In genomic region chr10:29127037-29127436, GRCh38 we compare ENCODE assay signal across 18 cellular contexts.
DNase-seq lines count a peak whose midpoint lies in the region; ATAC-seq and TF ChIP-seq lines count a peak whose summit lies in the region.
"Had no signal": no experiment of that assay in that cellular context is flagged by ENCODE, and none has a peak within 500 bp of the region (broad histone marks: within the 10 kb centered on the region; RNA-seq: fewer than 3 reads in every experiment).

No MANE protein-coding gene starts in this region.

- H3K4me2 ChIP-seq in IMR-90 (ENCODE audit: low read depth, low read length) (no peak overlapping the region), mesenchymal stem cell (ENCODE audit: low read length, poor library complexity, severe bottlenecking) (no peak overlapping the region), neural progenitor cell (no peak overlapping the region)

- no peak overlapping the region for H2AK9ac ChIP-seq in IMR-90 (replicated peaks; ENCODE audit: low read depth, low read length, poor library complexity)

- TF ChIP-seq CTCF in IMR-90 (conservative IDR thresholded peaks at IDR 0.05; ENCODE audit: low read depth, low read length) (no peak), neural progenitor cell (IDR thresholded peaks at IDR 0.05) (no peak), gastrocnemius medialis (IDR thresholded peaks at IDR 0.05 in 4 of 5, conservative IDR thresholded peaks at IDR 0.05 in 1 of 5) (no peak)

- H2AFZ ChIP-seq in IMR-90 (replicated peaks; ENCODE audit: low read length, poor library complexity), result no peak overlapping the region
- H2AFZ ChIP-seq in mesenchymal stem cell (ENCODE audit: low read depth, low read length), result no peak overlapping the region
- peak overlapping the region; percentile 13 for H2AFZ ChIP-seq in neural progenitor cell (replicated peaks)

- H4K8ac ChIP-seq in IMR-90 (ENCODE audit: low read depth in 2 of 2, low read length in 2 of 2) (no peak overlapping the region), mesenchymal stem cell (ENCODE audit: low read length) (peak overlapping the region; percentile 59)

- H3F3A ChIP-seq in neural progenitor cell (ENCODE audit: low read depth), result no peaks in the 10 kb centered on the region

- peak overlapping the region in 1 of 2 experiments; percentile 75 for H2BK12ac ChIP-seq in mesenchymal stem cell (ENCODE audit: low read length in 2 of 2)

- H3K9me3 ChIP-seq in IMR-90 (ENCODE audit: control insufficient read depth, insufficient read depth, low read length) (no peaks in the 10 kb centered on the region), mesenchymal stem cell (ENCODE audit: control insufficient read depth, low read length) (no peaks in the 10 kb centered on the region), neural progenitor cell (ENCODE audit: low read depth) (no peaks in the 10 kb centered on the region), gastrocnemius medialis (no peaks in the 10 kb centered on the region)

- TF ChIP-seq POLR2A in IMR-90 (IDR thresholded peaks at IDR 0.05; ENCODE audit: low read depth, low read length) (no peak), gastrocnemius medialis (IDR thresholded peaks at IDR 0.05) (no peak)

- H3K27ac ChIP-seq in IMR-90 (ENCODE audit: insufficient read depth, low read length), result no peak overlapping the region
- no peak overlapping the region for H3K27ac ChIP-seq in mesenchymal stem cell (ENCODE audit: low read length, poor library complexity, severe bottlenecking)
- no peak overlapping the region for H3K27ac ChIP-seq in neural progenitor cell
- H3K27ac ChIP-seq in urinary bladder (ENCODE audit: low read depth), result peak overlapping the region; percentile 28
- no peak overlapping the region for H3K27ac ChIP-seq in gastrocnemius medialis
- H3K27ac ChIP-seq: C4-2B had no signal

- TF ChIP-seq RAD21 in IMR-90 (IDR thresholded peaks at IDR 0.05; ENCODE audit: low read length), result no peak

- H3K36me3 Mint-ChIP-seq in neural progenitor cell, result no peaks in the 10 kb centered on the region
- H3K36me3 Mint-ChIP-seq: CD4-positive, alpha-beta memory T cell had no signal

- H4K20me1 ChIP-seq in IMR-90 (ENCODE audit: insufficient read depth, low read length), result no peaks in the 10 kb centered on the region
- no peaks in the 10 kb centered on the region for H4K20me1 ChIP-seq in neural progenitor cell (ENCODE audit: low read depth)

- H2BK20ac ChIP-seq in IMR-90 (ENCODE audit: low read depth, low read length), result no peak overlapping the region

- H3K14ac ChIP-seq in IMR-90 (replicated peaks; ENCODE audit: low read depth, low read length) (no peak overlapping the region), mesenchymal stem cell (ENCODE audit: low read length in 2 of 2) (no peak overlapping the region)

- H3K4ac ChIP-seq in IMR-90 (ENCODE audit: low read depth, low read length) (no peak overlapping the region), mesenchymal stem cell (ENCODE audit: low read depth in 1 of 2, low read length in 2 of 2) (no peak overlapping the region)

- H3K27me3 ChIP-seq in IMR-90 (ENCODE audit: control insufficient read depth, insufficient read depth, low read length) (peaks cover 9% of the 10 kb centered on the region), mesenchymal stem cell (ENCODE audit: control insufficient read depth in 1 of 2, insufficient read depth in 1 of 2, low read length in 2 of 2) (peaks cover 0 to 20% of the 10 kb centered on the region in 2 experiments), neural progenitor cell (no peaks in the 10 kb centered on the region), gastrocnemius medialis (no peaks in the 10 kb centered on the region)

- H3K23ac ChIP-seq in IMR-90 (ENCODE audit: low read depth, low read length) (no peak overlapping the region), mesenchymal stem cell (ENCODE audit: low read length in 2 of 2) (no peak overlapping the region)

- H2BK120ac ChIP-seq in IMR-90 (ENCODE audit: low read depth, low read length), result no peak overlapping the region
- no peak overlapping the region for H2BK120ac ChIP-seq in mesenchymal stem cell (ENCODE audit: low read depth, low read length)

- dilution Hi-C loops in IMR-90 (cut with HindIII; ENCODE audit: low sequenced_read_pairs, unreplicated experiment), result no loop called here

- H3K4me3 Mint-ChIP-seq in neural progenitor cell, result no peak overlapping the region
- H3K4me3 Mint-ChIP-seq: CD4-positive, alpha-beta memory T cell; HFFc6; IgD-negative memory B cell had no signal

- no peak for DNase-seq in IMR-90
- no peak for DNase-seq in mesenchymal stem cell
- peak; percentile 7 for DNase-seq in neural progenitor cell (ENCODE audit: low spot score)
- DNase-seq in NCI-H2196 treated with DMSO at 0.1 percent for 48 hours (lab: John Stamatoyannopoulos, UW; ENCODE audit: unreplicated experiment), result no peak
- no peak for DNase-seq in gastrocnemius medialis
- DNase-seq: AML-193; CD4-positive, alpha-beta memory T cell; DMS153; DMS79; GF-D8; GOT3; H7; HFFc6 had no signal

- intact Hi-C loops in IMR-90 (cut with micrococcal nuclease), result no loop called here
- intact Hi-C loops in gastrocnemius medialis (cut with DNase I; ENCODE audit: low total_unique reads), result no loop called here

- H3K9me1 ChIP-seq in IMR-90 (ENCODE audit: insufficient read depth, low read length), result no peaks in the 10 kb centered on the region

- peaks cover 4% of the 10 kb centered on the region for H3K9me3 Mint-ChIP-seq in neural progenitor cell

- no peaks in the 10 kb centered on the region for H3K79me1 ChIP-seq in IMR-90 (ENCODE audit: low read depth in 1 of 2, low read length in 2 of 2)
- no peaks in the 10 kb centered on the region for H3K79me1 ChIP-seq in mesenchymal stem cell (replicated peaks; ENCODE audit: low read length, poor library complexity, severe bottlenecking)

- H3K27ac Mint-ChIP-seq in neural progenitor cell, result no peak overlapping the region
- H3K27ac Mint-ChIP-seq: CD4-positive, alpha-beta memory T cell; HFFc6; IgD-negative memory B cell had no signal

- H2BK5ac ChIP-seq in IMR-90 (ENCODE audit: low read depth, low read length, poor library complexity, severe bottlenecking) (no peak overlapping the region), mesenchymal stem cell (ENCODE audit: low read depth, low read length, poor library complexity, severe bottlenecking) (no peak overlapping the region)

- H3K36me3 ChIP-seq in IMR-90 (ENCODE audit: control insufficient read depth, insufficient read depth, low read length) (no peaks in the 10 kb centered on the region), mesenchymal stem cell (ENCODE audit: control insufficient read depth in 1 of 2, insufficient read depth in 2 of 2, low read depth in 1 of 2, low read length in 2 of 2) (no peaks in the 10 kb centered on the region), neural progenitor cell (no peaks in the 10 kb centered on the region), urinary bladder (ENCODE audit: insufficient read depth) (no peaks in the 10 kb centered on the region), gastrocnemius medialis (no peaks in the 10 kb centered on the region)

- no peak overlapping the region for H4K5ac ChIP-seq in IMR-90 (ENCODE audit: low read depth, low read length)

- POLR2A ChIA-PET in IMR-90 (lab: Charles Lee; ENCODE audit: unreplicated experiment), result no interaction called here

- H3K9ac ChIP-seq in IMR-90 (ENCODE audit: low read depth, low read length) (no peak overlapping the region), mesenchymal stem cell (ENCODE audit: low read length) (no peak overlapping the region), neural progenitor cell (no peak overlapping the region)

- no peaks in the 10 kb centered on the region for H3K79me2 ChIP-seq in neural progenitor cell (ENCODE audit: low read depth)

- H2BK15ac ChIP-seq in IMR-90 (ENCODE audit: low read depth, low read length) (no peak overlapping the region), mesenchymal stem cell (ENCODE audit: low read depth, poor library complexity, severe bottlenecking) (no peak overlapping the region)

- in situ Hi-C loops in IMR-90 (cut with MboI; ENCODE audit: low sequenced_read_pairs) (no loop called here), gastrocnemius medialis (cut with MboI; ENCODE audit: low sequenced_read_pairs in 4 of 4) (no loop called here)

- H2AK5ac ChIP-seq in IMR-90 (ENCODE audit: low read depth, low read length), result 0 out of 2 replicates have a peak overlapping the region, but pooled peaks have one; percentile 14
- H2AK5ac ChIP-seq in mesenchymal stem cell (ENCODE audit: low read length, severe bottlenecking), result no peak overlapping the region

- ATAC-seq in IMR-90 (ENCODE audit: low read depth) (no peak), GM19397 (IDR thresholded peaks at IDR 0.05; ENCODE audit: unreplicated experiment) (no peak), gastrocnemius medialis (no peak)
- ATAC-seq: HCT116 had no signal

- CTCF ChIA-PET in IMR-90 (lab: Yijun Ruan, JAX), result interaction anchor here (1.1 to 1.7 kb wide), 2 partner anchors 286 to 463 kb away, joined by 4 to 5 read pairs; no protein-coding TSS in a partner anchor

- no TSS peak for BruUV-seq in IMR-90 (replicated peaks; lab: Mats Ljungman, UMichigan)

- peaks cover 13% of the 10 kb centered on the region for H3K4me1 Mint-ChIP-seq in neural progenitor cell
- H3K4me1 Mint-ChIP-seq: CD4-positive, alpha-beta memory T cell; IgD-negative memory B cell had no signal

- no peak overlapping the region for H3K4me3 ChIP-seq in IMR-90 (ENCODE audit: insufficient read depth, low read depth, low read length)
- no peak overlapping the region for H3K4me3 ChIP-seq in mesenchymal stem cell (ENCODE audit: insufficient read depth in 1 of 2, low read depth in 1 of 2, low read length in 2 of 2)
- H3K4me3 ChIP-seq in neural progenitor cell, result no peak overlapping the region
- no peak overlapping the region for H3K4me3 ChIP-seq in urinary bladder (ENCODE audit: low read depth, low read length)
- no peak overlapping the region for H3K4me3 ChIP-seq in gastrocnemius medialis

- no CpG with 5 or more reads among the region's 4 CpGs for WGBS in IMR-90 (ENCODE audit: extremely low coverage in 2 of 2, insufficient read length in 1 of 2), 2 experiments
- WGBS in mesenchymal stem cell, result 28% methylated on average over 2 of the region's 4 CpGs
- WGBS in urinary bladder, result 51% methylated on average over 4 of the region's 4 CpGs

- H3K27me3 Mint-ChIP-seq in neural progenitor cell (ENCODE audit: insufficient read depth, low read depth), result peaks cover 7% of the 10 kb centered on the region

- H4K91ac ChIP-seq in IMR-90 (ENCODE audit: insufficient read depth, low read depth, low read length) (no peak overlapping the region), mesenchymal stem cell (ENCODE audit: low read length) (peak overlapping the region; percentile 6)

- H3K18ac ChIP-seq in IMR-90 (ENCODE audit: low read depth, low read length) (no peak overlapping the region; the same call in 1 of the 2 replicates), mesenchymal stem cell (ENCODE audit: low read depth in 1 of 2, low read length in 2 of 2) (no peak overlapping the region)

- H3K56ac ChIP-seq in IMR-90 (ENCODE audit: extremely low read depth, insufficient read depth, low read length), result no peak overlapping the region

- peaks cover 4% of the 10 kb centered on the region for H3K4me1 ChIP-seq in IMR-90 (ENCODE audit: control insufficient read depth, insufficient read depth, low read length)
- peaks cover 2% of the 10 kb centered on the region for H3K4me1 ChIP-seq in mesenchymal stem cell (ENCODE audit: control insufficient read depth, insufficient read depth, low read depth, low read length)
- H3K4me1 ChIP-seq in neural progenitor cell, result peaks cover 8% of the 10 kb centered on the region
- H3K4me1 ChIP-seq in urinary bladder (ENCODE audit: insufficient read depth), result peaks cover 2% of the 10 kb centered on the region
- H3K4me1 ChIP-seq in gastrocnemius medialis, result peaks cover 2 to 12% of the 10 kb centered on the region in 2 donors
